ENCODE assay signal across 11 cellular contexts in genomic region chr10:113953505-113954272, GRCh38.
DNase-seq lines count a peak whose midpoint lies in the region; ATAC-seq and TF ChIP-seq lines count a peak whose summit lies in the region.
"Had no signal": no experiment of that assay in that cellular context is flagged by ENCODE, and none has a peak within 500 bp of the region (broad histone marks: within the 10 kb centered on the region; RNA-seq: fewer than 3 reads in every experiment).

No MANE protein-coding gene starts in this region.

- peaks cover 4% of the 10 kb centered on the region for H3K9me3 Mint-ChIP-seq in type B pancreatic cell

- H3K27me3 ChIP-seq in left ventricle myocardium inferior (ENCODE audit: low read depth), result no peaks in the 10 kb centered on the region
- no peaks in the 10 kb centered on the region for H3K27me3 ChIP-seq in heart left ventricle
- H3K27me3 ChIP-seq: BLaER1 treated with 17β-estradiol and CSF1 and Interleukin-3, amounts not matched to agents 10 nM and 100 nM had no signal

- 74 to 87% (median 85%) methylated on average over 2 of the region's 2 CpGs for WGBS in heart left ventricle, 4 donors

- ATAC-seq in heart left ventricle, result no peak
- ATAC-seq in GM21825 (IDR thresholded peaks at IDR 0.05; ENCODE audit: unreplicated experiment), result no peak

- TF ChIP-seq CTCF in left ventricle myocardium inferior (IDR thresholded peaks at IDR 0.05; ENCODE audit: borderline replicate concordance), result peak; percentile 24
- TF ChIP-seq CTCF in heart left ventricle (IDR thresholded peaks at IDR 0.05), result peak in 2 of 12 donors; percentile 10 to 18
- peak; percentile 33 for TF ChIP-seq CTCF in choroid plexus epithelial cell (conservative IDR thresholded peaks at IDR 0.05; ENCODE audit: low read depth, low read length)
- peak; percentile 60 for TF ChIP-seq CTCF in type B pancreatic cell (conservative IDR thresholded peaks at IDR 0.05)

- H3K4me3 Mint-ChIP-seq in type B pancreatic cell, result no peak overlapping the region
- H3K4me3 Mint-ChIP-seq: activated naive CD4-positive, alpha-beta T cell treated with anti-CD3 and anti-CD28 coated beads, Interleukin-2, amount 10 ng/mL, durations not matched to agents 7 days and 5 days had no signal

- H3K9me3 ChIP-seq in left ventricle myocardium inferior (replicated peaks) (no peaks in the 10 kb centered on the region), heart left ventricle (peaks cover 0 to 6% (median 0%) of the 10 kb centered on the region in 12 donors)

- peaks cover 5% of the 10 kb centered on the region for H3K36me3 Mint-ChIP-seq in type B pancreatic cell
- H3K36me3 Mint-ChIP-seq: activated naive CD4-positive, alpha-beta T cell treated with anti-CD3 and anti-CD28 coated beads, Interleukin-2, amount 10 ng/mL, durations not matched to agents 7 days and 5 days had no signal

- H3K36me3 ChIP-seq in left ventricle myocardium inferior (no peaks in the 10 kb centered on the region), heart left ventricle (no peaks in the 10 kb centered on the region)

- H3K27me3 Mint-ChIP-seq in type B pancreatic cell, result no peaks in the 10 kb centered on the region

- H3K4me1 Mint-ChIP-seq in type B pancreatic cell (ENCODE audit: unreplicated experiment), result peaks cover 23% of the 10 kb centered on the region

- TF ChIP-seq POLR2A in heart left ventricle (IDR thresholded peaks at IDR 0.05), result no peak

- intact Hi-C loops in left ventricle myocardium inferior (cut with micrococcal nuclease) (no loop called here), heart left ventricle (cut with DNase I) (no loop called here)

- H3K27ac Mint-ChIP-seq in type B pancreatic cell, result no peak overlapping the region
- H3K27ac Mint-ChIP-seq: activated naive CD4-positive, alpha-beta T cell treated with anti-CD3 and anti-CD28 coated beads, Interleukin-2, amount 10 ng/mL, durations not matched to agents 7 days and 5 days had no signal

- H3K4me3 ChIP-seq in left ventricle myocardium inferior, result no peak overlapping the region
- no peak overlapping the region for H3K4me3 ChIP-seq in heart left ventricle
- no peak overlapping the region for H3K4me3 ChIP-seq in choroid plexus epithelial cell (ENCODE audit: low read depth, low read length)

- H3K27ac ChIP-seq in left ventricle myocardium inferior (replicated peaks) (no peak overlapping the region), heart left ventricle (no peak overlapping the region)

- H3K4me1 ChIP-seq in left ventricle myocardium inferior (peaks cover 14% of the 10 kb centered on the region), heart left ventricle (peaks cover 0 to 14% (median 3%) of the 10 kb centered on the region in 12 donors)

- no peak for DNase-seq in left ventricle myocardium inferior
- DNase-seq in heart left ventricle, result no peak
- DNase-seq in NCI-H69 (lab: John Stamatoyannopoulos, UW), result peak; percentile 13
- no peak for DNase-seq in choroid plexus epithelial cell (ENCODE audit: low read depth)
- DNase-seq in type B pancreatic cell (ENCODE audit: extremely low spot score, unreplicated experiment), result no peak
- no peak for DNase-seq in SK-N-DZ (ENCODE audit: low spot score)
- no peak for DNase-seq in NK-92 treated with Interleukin-12 subunit alpha and Interleukin-12 subunit beta, amount 100 ng/mL, for 24 hours (lab: John Stamatoyannopoulos, UW)
- DNase-seq: activated naive CD4-positive, alpha-beta T cell treated with anti-CD3 and anti-CD28 coated beads, Interleukin-2, amount 10 ng/mL, durations not matched to agents 7 days and 5 days; NCI-H774 had no signal
